In genomic region chr2:172736419-172737174, GRCh38 we compare ENCODE assay signal across 8 cellular contexts. TPM values are rescaled to one million over a fixed set of nuclear protein-coding genes. Genes with fewer than 3 reads are reported as not detected.
A peak's percentile ranks its signal among the peaks of the same experiment; 100 is the strongest.
DNase-seq lines count a peak whose midpoint lies in the region; ATAC-seq and TF ChIP-seq lines count a peak whose summit lies in the region.

No MANE protein-coding gene starts in this region.

- H3K27me3 ChIP-seq in left ventricle myocardium inferior (ENCODE audit: low read depth) (peaks cover 53% of the 10 kb centered on the region), ascending aorta (no peaks in the 10 kb centered on the region), liver (ENCODE audit: control insufficient read depth in 4 of 4, insufficient read depth in 4 of 4, low read length in 3 of 4) (no peaks in the 10 kb centered on the region), upper lobe of left lung (peaks cover 0 to 14% (median 6%) of the 10 kb centered on the region in 4 donors)

- ATAC-seq in Right ventricle myocardium inferior = no peak
- no peak for ATAC-seq in upper lobe of left lung (ENCODE audit: low FRiP score in 2 of 2)
- no peak for ATAC-seq in GM21423 (IDR thresholded peaks at IDR 0.05; ENCODE audit: unreplicated experiment)
- no peak for ATAC-seq in HG03097 (IDR thresholded peaks at IDR 0.05; ENCODE audit: low FRiP score, unreplicated experiment)

- DNase-seq in left ventricle myocardium inferior (no peak), Right ventricle myocardium inferior (ENCODE audit: missing footprints) (no peak), ascending aorta (ENCODE audit: low spot score in 2 of 2) (no peak), upper lobe of left lung (no peak), NCI-H2196 (lab: John Stamatoyannopoulos, UW; ENCODE audit: unreplicated experiment) (no peak)

- WGBS in liver = 28% methylated on average over 17 of the region's 17 CpGs
- 32 to 42% methylated on average over 15 to 17 of the region's 17 CpGs for WGBS in upper lobe of left lung, 2 donors

- H3K27ac ChIP-seq in left ventricle myocardium inferior (replicated peaks) = peak overlapping the region; percentile 34
- H3K27ac ChIP-seq in ascending aorta = no peak overlapping the region
- H3K27ac ChIP-seq in liver (ENCODE audit: low read depth in 1 of 2, low read length in 2 of 2) = peak overlapping the region in 1 of 2 donors; percentile 18
- no peak overlapping the region for H3K27ac ChIP-seq in upper lobe of left lung

- TF ChIP-seq EP300 in upper lobe of left lung (IDR thresholded peaks at IDR 0.05) = no peak

- H3K4me3 ChIP-seq in left ventricle myocardium inferior = peak overlapping the region; percentile 71
- peak overlapping the region; percentile 54 to 68 for H3K4me3 ChIP-seq in ascending aorta
- peak overlapping the region; percentile 59 to 83 (median 82) for H3K4me3 ChIP-seq in liver (ENCODE audit: low read depth in 1 of 3, low read length in 3 of 3)
- peak overlapping the region in 3 of 4 donors; percentile 45 to 51 (median 48) for H3K4me3 ChIP-seq in upper lobe of left lung

- H3K4me1 ChIP-seq in left ventricle myocardium inferior (peaks cover 30% of the 10 kb centered on the region), ascending aorta (peaks cover 0 to 3% of the 10 kb centered on the region in 2 donors), liver (ENCODE audit: control insufficient read depth in 4 of 4, insufficient read depth in 4 of 4, low read length in 3 of 4) (peaks cover 2 to 7% (median 4%) of the 10 kb centered on the region in 4 donors), upper lobe of left lung (peaks cover 4 to 14% (median 13%) of the 10 kb centered on the region in 4 donors)

- H3K9ac ChIP-seq in liver (ENCODE audit: low read depth in 1 of 2, low read length in 2 of 2) = peak overlapping the region; percentile 22 to 64

- TF ChIP-seq POLR2A in upper lobe of left lung (IDR thresholded peaks at IDR 0.05) = no peak

- intact Hi-C loops in left ventricle myocardium inferior (cut with micrococcal nuclease) (no loop called here), Right ventricle myocardium inferior (cut with DNase I) (no loop called here), ascending aorta (cut with DNase I) (no loop called here)

- TF ChIP-seq CTCF in left ventricle myocardium inferior (IDR thresholded peaks at IDR 0.05; ENCODE audit: borderline replicate concordance) (no peak), ascending aorta (IDR thresholded peaks at IDR 0.05) (no peak), liver (IDR thresholded peaks at IDR 0.05; ENCODE audit: low read depth, low read length, missing input control) (no peak), upper lobe of left lung (IDR thresholded peaks at IDR 0.05) (no peak)

- H3K36me3 ChIP-seq in left ventricle myocardium inferior = no peaks in the 10 kb centered on the region
- H3K36me3 ChIP-seq in ascending aorta = no peaks in the 10 kb centered on the region
- no peaks in the 10 kb centered on the region for H3K36me3 ChIP-seq in liver (ENCODE audit: control insufficient read depth in 4 of 4, insufficient read depth in 3 of 4, low read depth in 1 of 4, low read length in 3 of 4)
- no peaks in the 10 kb centered on the region for H3K36me3 ChIP-seq in upper lobe of left lung

- no peak for TF ChIP-seq RAD21 in liver (IDR thresholded peaks at IDR 0.05)

- no peaks in the 10 kb centered on the region for H3K9me3 ChIP-seq in left ventricle myocardium inferior (replicated peaks)
- no peaks in the 10 kb centered on the region for H3K9me3 ChIP-seq in ascending aorta
- no peaks in the 10 kb centered on the region for H3K9me3 ChIP-seq in liver (ENCODE audit: control insufficient read depth in 4 of 4, low read length in 3 of 4)
- no peaks in the 10 kb centered on the region for H3K9me3 ChIP-seq in upper lobe of left lung

TF ChIP-seq in liver, 16 proteins besides CTCF, POLR2A, EP300 and RAD21:
- TF ChIP-seq YY1 (IDR thresholded peaks at IDR 0.05) = no peak
- TF ChIP-seq FOXA1 (IDR thresholded peaks at IDR 0.05) = no peak
- TF ChIP-seq, protein P1, sequence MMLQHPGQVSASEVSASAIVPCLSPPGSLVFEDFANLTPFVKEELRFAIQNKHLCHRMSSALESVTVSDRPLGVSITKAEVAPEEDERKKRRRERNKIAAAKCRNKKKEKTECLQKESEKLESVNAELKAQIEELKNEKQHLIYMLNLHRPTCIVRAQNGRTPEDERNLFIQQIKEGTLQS (IDR thresholded peaks at IDR 0.05) = no peak

RNA-seq across cellular contexts. Expression of gene RAPGEF4, which starts 1.0 kb away (rescaled TPM):
- 3.7 TPM for total RNA-seq in left ventricle myocardium inferior
- total RNA-seq in Right ventricle myocardium inferior = 9.0 TPM
- total RNA-seq in ascending aorta = 79.9 TPM
- 10 to 100 TPM in 1 of 2 donors, 1 to 10 TPM in 1; 1.5 to 18.2 TPM for total RNA-seq in liver
- 1 to 10 TPM; 7.5 to 9.1 TPM for polyA plus RNA-seq in liver
- 10 to 100 TPM in 5 of 6 donors, 1 to 10 TPM in 1; 8.3 to 35.2 (median 17.4) TPM for total RNA-seq in upper lobe of left lung
